27 cellular contexts compared by ENCODE assay signal in genomic region chr3:73762855-73763254, GRCh38.
DNase-seq lines count a peak whose midpoint lies in the region; ATAC-seq and TF ChIP-seq lines count a peak whose summit lies in the region.
"Had no signal": no experiment of that assay in that cellular context is flagged by ENCODE, and none has a peak within 500 bp of the region (broad histone marks: within the 10 kb centered on the region; RNA-seq: fewer than 3 reads in every experiment).

No MANE protein-coding gene starts in this region.

- DNase-seq in GM23338 (ENCODE audit: low spot score) (peak; percentile 96), iPS DF 19.7 (ENCODE audit: low read depth, low spot score) (peak; percentile 95), iPS-NIHi7 (ENCODE audit: extremely low spot score) (peak; percentile 70), KG1 (lab: John Stamatoyannopoulos, UW) (no peak), activated T-cell treated with anti-CD3 and anti-CD28 coated beads for 4 hours (no peak)
- DNase-seq: 8988T; ACHN; BE2C; CD8-positive, alpha-beta memory T cell; DMS 273 treated with DMSO at 0.1 percent for 48 hours; DMS79; EL; GF-D8; Karpas-422; NCI-H1092 treated with DMSO at 0.1 percent for 48 hours; NCI-H1436; NCI-H187; NCI-H2081 treated with DMSO at 0.1 percent for 48 hours; NCI-H2171 treated with DMSO at 0.1 percent for 48 hours; NCI-H446; NCI-H524 treated with DMSO at 0.1 percent for 48 hours; NCI-H774; PC-3; SK-N-SH had no signal

- H3K4me3 ChIP-seq in GM23338: no peak overlapping the region
- H3K4me3 ChIP-seq in HUES64 (ENCODE audit: low read length): no peak overlapping the region

- WGBS in HUES64: 94% methylated on average over 5 of the region's 5 CpGs

- H3K36me3 ChIP-seq in GM23338 (ENCODE audit: insufficient read depth) (no peaks in the 10 kb centered on the region), HUES64 (ENCODE audit: insufficient read depth, low read length) (no peaks in the 10 kb centered on the region)
- H3K36me3 ChIP-seq: BE2C had no signal

- H3K4me1 ChIP-seq in GM23338 (ENCODE audit: insufficient read depth) (peaks cover 26% of the 10 kb centered on the region), HUES64 (ENCODE audit: insufficient read depth, low read length) (peaks cover 39% of the 10 kb centered on the region)
- H3K4me1 ChIP-seq: BE2C had no signal

- H3K9me2 ChIP-seq in GM23338 (ENCODE audit: insufficient read depth): peaks cover 3% of the 10 kb centered on the region; the same call in 1 of the 2 replicates
- H3K9me2 ChIP-seq: SK-N-SH had no signal

- peaks cover 51% of the 10 kb centered on the region for H3K4me1 Mint-ChIP-seq in GM23338
- H3K4me1 Mint-ChIP-seq: CD8-positive, alpha-beta memory T cell had no signal

- H4K20me1 ChIP-seq in GM23338 (replicated peaks; ENCODE audit: insufficient read depth): no peaks in the 10 kb centered on the region

- H3K27ac ChIP-seq in GM23338 (ENCODE audit: low read depth) (peak overlapping the region; percentile 86; the same call in 1 of the 2 replicates), HUES64 (ENCODE audit: low read depth, low read length) (peak overlapping the region; percentile 75)

- no peaks in the 10 kb centered on the region for H3K27me3 ChIP-seq in GM23338 (ENCODE audit: insufficient read depth)
- H3K27me3 ChIP-seq in HUES64 (ENCODE audit: insufficient read depth, low read length): no peaks in the 10 kb centered on the region
- H3K27me3 ChIP-seq: BE2C had no signal

- H3K9me3 ChIP-seq in HUES64 (ENCODE audit: insufficient read depth, low read depth, low read length): no peaks in the 10 kb centered on the region; the same call in 1 of the 2 replicates
- H3K9me3 ChIP-seq: BE2C, SK-N-SH had no signal

- peaks cover 3% of the 10 kb centered on the region; the same call in 1 of the 3 replicates for H3K36me3 Mint-ChIP-seq in GM23338 (ENCODE audit: low read depth)
- H3K36me3 Mint-ChIP-seq: CD14-positive monocyte; CD8-positive, alpha-beta memory T cell had no signal

- no peak; a peak in 1 of 4 replicates for TF ChIP-seq CTCF in GM23338 (conservative IDR thresholded peaks at IDR 0.05; ENCODE audit: low read depth in 2 of 2)

- no peak overlapping the region for H3K4me2 ChIP-seq in GM23338
- H3K4me2 ChIP-seq: SK-N-SH had no signal

- H3F3A ChIP-seq in GM23338 (replicated peaks; ENCODE audit: low read depth): no peaks in the 10 kb centered on the region

- H3K4me3 Mint-ChIP-seq in GM23338: no peak overlapping the region
- H3K4me3 Mint-ChIP-seq: CD14-positive monocyte; CD8-positive, alpha-beta memory T cell had no signal

- no peak overlapping the region for H2AFZ ChIP-seq in GM23338

- peak overlapping the region; percentile 98 for H3K27ac Mint-ChIP-seq in GM23338
- H3K27ac Mint-ChIP-seq: CD14-positive monocyte; CD8-positive, alpha-beta memory T cell had no signal

- peaks cover 2% of the 10 kb centered on the region for H3K27me3 Mint-ChIP-seq in GM23338 (ENCODE audit: insufficient read depth, low read depth, poor library complexity)

- H3K79me2 ChIP-seq in GM23338 (replicated peaks; ENCODE audit: insufficient read depth): no peaks in the 10 kb centered on the region

- ATAC-seq in GM23338 (peak; percentile 98), HG02938 (IDR thresholded peaks at IDR 0.05; ENCODE audit: unreplicated experiment) (no peak)
- ATAC-seq: PC-3 had no signal

- peak overlapping the region; percentile 36; the same call in 1 of the 2 replicates for H3K9ac ChIP-seq in HUES64 (ENCODE audit: low read depth, low read length)
- H3K9ac ChIP-seq: SK-N-SH had no signal

- peaks cover 8% of the 10 kb centered on the region; the same call in 2 of the 3 replicates for H3K9me3 Mint-ChIP-seq in GM23338

TF ChIP-seq in GM23338, 12 proteins besides CTCF, POLR2A, EP300 and RAD21:
- TF ChIP-seq EZH2phosphoT487 (IDR thresholded peaks at IDR 0.05; ENCODE audit: unreplicated experiment) (no peak), ZNF462 (CRISPR knock-in tag; IDR thresholded peaks at IDR 0.05) (no peak; the same call in 1 of the 2 replicates), STAT1 (IDR thresholded peaks at IDR 0.05; ENCODE audit: unreplicated experiment) (no peak), NANOG (IDR thresholded peaks at IDR 0.05; ENCODE audit: borderline replicate concordance) (peak; percentile 38; the same call in 1 of the 2 replicates), JUNB (IDR thresholded peaks at IDR 0.05; ENCODE audit: unreplicated experiment) (no peak), POLR2AphosphoS5 (IDR thresholded peaks at IDR 0.05; ENCODE audit: low read depth) (0 out of 2 replicates have a peak, but pooled peaks have one; percentile 21)
TF ChIP-seq in GM23338: peak in this region for 2.

Comparison
In these comparisons a context has a peak if more than half of its experiments do, and no peak if none do; other contexts are left out.
1. DNase-seq: peak in GM23338 (single experiment), iPS DF 19.7 (single experiment) and iPS-NIHi7 (single experiment); none in KG1 (single experiment) and activated T-cell treated with anti-CD3 and anti-CD28 coated beads for 4 hours (single experiment).